ENCODE assay signal across 14 cellular contexts in the genomic region with DNA sequence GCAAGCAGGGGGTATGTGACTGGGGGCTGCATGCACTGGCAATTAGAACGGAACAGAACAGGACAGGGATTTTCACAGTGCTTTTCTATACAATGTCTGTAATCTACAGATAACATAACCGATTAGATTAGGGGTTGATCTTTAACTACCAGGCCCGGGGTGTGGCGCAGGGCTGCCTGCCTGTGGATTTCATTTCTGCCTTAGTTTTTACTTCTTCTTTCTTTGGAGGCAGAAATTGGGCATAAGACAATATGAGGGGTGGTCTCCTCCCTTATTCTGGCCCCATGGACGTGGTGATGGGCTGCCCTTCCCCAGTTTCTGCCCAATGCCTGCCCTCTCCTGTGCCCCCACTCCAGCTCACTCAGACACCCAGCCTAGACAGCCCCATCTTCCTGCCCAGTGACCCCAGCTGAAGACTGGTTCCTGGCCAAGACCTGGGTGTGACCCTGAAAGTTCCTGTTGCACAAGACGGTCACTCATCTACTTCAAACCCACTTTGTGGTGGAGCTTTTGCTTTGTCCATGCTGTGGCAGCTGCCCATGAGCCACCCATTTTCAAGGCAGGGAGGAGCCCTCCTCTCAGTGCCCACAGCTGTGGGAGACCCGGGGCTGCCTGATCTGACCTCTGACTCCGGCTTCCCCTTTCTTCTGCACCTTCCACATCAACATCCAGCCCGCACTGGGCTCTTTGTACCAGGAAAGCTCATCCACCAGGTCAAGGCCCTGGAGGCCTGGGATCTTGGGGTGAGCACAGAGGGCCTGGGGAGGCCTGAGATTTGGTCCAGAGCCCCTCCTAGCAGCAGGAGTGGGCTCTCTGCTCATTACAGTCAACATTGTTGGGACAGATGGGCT. TPM values are rescaled to one million over a fixed set of nuclear protein-coding genes. Genes with fewer than 3 reads are reported as not detected.
DNase-seq lines count a peak whose midpoint lies in the region; ATAC-seq, FAIRE-seq and TF ChIP-seq lines count a peak whose summit lies in the region.
"Had no signal": no experiment of that assay in that cellular context is flagged by ENCODE, and none has a peak within 500 bp of the region (broad histone marks: within the 10 kb centered on the region; RNA-seq: fewer than 3 reads in every experiment).

No MANE protein-coding gene starts in this region.

- DNase-seq in NOMO-1 treated with dmso at 0.1 percent for 144 hours (lab: John Stamatoyannopoulos, UW; ENCODE audit: unreplicated experiment) (peak; percentile 60), left ventricle myocardium inferior (peak; percentile 34), small intestine (peak; percentile 26), type B pancreatic cell (ENCODE audit: extremely low spot score, unreplicated experiment) (no peak)
- no peak for DNase-seq in stimulated activated naive CD8-positive, alpha-beta T cell treated with anti-CD3 and anti-CD28 coated beads, Interleukin-15, amount 100 ng/mL, for 72 hours
- DNase-seq: activated CD8-positive, alpha-beta memory T cell treated with anti-CD3 and anti-CD28 coated beads, Interleukin-2, amount 50 U/mL, for 48 hours; CD4-positive, alpha-beta memory T cell; foreskin fibroblast; NCI-H345 had no signal

- no peaks in the 10 kb centered on the region for H3K36me3 Mint-ChIP-seq in type B pancreatic cell
- H3K36me3 Mint-ChIP-seq: CD4-positive, alpha-beta memory T cell; WTC11 had no signal

- TF ChIP-seq CTCF in left ventricle myocardium inferior (IDR thresholded peaks at IDR 0.05; ENCODE audit: borderline replicate concordance) (no peak), type B pancreatic cell (conservative IDR thresholded peaks at IDR 0.05) (no peak)

- FAIRE-seq in small intestine (lab: Jason Lieb, UNC), result no peak
- FAIRE-seq: islet of Langerhans had no signal

- no peak overlapping the region for H3K27ac ChIP-seq in left ventricle myocardium inferior (replicated peaks)
- H3K27ac ChIP-seq in small intestine (ENCODE audit: low read depth in 1 of 2, low read length in 1 of 2), result peak overlapping the region in 1 of 2 donors; percentile 60

- H3K9me3 Mint-ChIP-seq in stimulated activated naive CD8-positive, alpha-beta T cell treated with anti-CD3 and anti-CD28 coated beads, Interleukin-15, amount 100 ng/mL, for 72 hours, result no peaks in the 10 kb centered on the region
- no peaks in the 10 kb centered on the region for H3K9me3 Mint-ChIP-seq in type B pancreatic cell
- H3K9me3 Mint-ChIP-seq: WTC11 had no signal

- peaks cover 80% of the 10 kb centered on the region for H3K27me3 ChIP-seq in left ventricle myocardium inferior (ENCODE audit: low read depth)
- peaks cover 0 to 20% of the 10 kb centered on the region in 2 donors for H3K27me3 ChIP-seq in small intestine (ENCODE audit: control insufficient read depth in 2 of 2, insufficient read depth in 2 of 2, low read length in 2 of 2)

- H3K4me3 Mint-ChIP-seq in stimulated activated naive CD8-positive, alpha-beta T cell treated with anti-CD3 and anti-CD28 coated beads, Interleukin-15, amount 100 ng/mL, for 72 hours, result no peak overlapping the region
- H3K4me3 Mint-ChIP-seq in type B pancreatic cell, result no peak overlapping the region
- H3K4me3 Mint-ChIP-seq: CD4-positive, alpha-beta memory T cell; WTC11 had no signal

- no peaks in the 10 kb centered on the region for H3K9me3 ChIP-seq in left ventricle myocardium inferior (replicated peaks)
- H3K9me3 ChIP-seq in small intestine (ENCODE audit: control insufficient read depth, low read depth), result no peaks in the 10 kb centered on the region

- peaks cover 22% of the 10 kb centered on the region for H3K4me1 Mint-ChIP-seq in stimulated activated naive CD8-positive, alpha-beta T cell treated with anti-CD3 and anti-CD28 coated beads, Interleukin-15, amount 100 ng/mL, for 72 hours
- peaks cover 8% of the 10 kb centered on the region for H3K4me1 Mint-ChIP-seq in type B pancreatic cell (ENCODE audit: unreplicated experiment)

- H3K4me3 ChIP-seq in left ventricle myocardium inferior, result no peak overlapping the region
- no peak overlapping the region for H3K4me3 ChIP-seq in small intestine (ENCODE audit: low read depth in 1 of 2, low read length in 2 of 2)

- H3K27me3 Mint-ChIP-seq in stimulated activated naive CD8-positive, alpha-beta T cell treated with anti-CD3 and anti-CD28 coated beads, Interleukin-15, amount 100 ng/mL, for 72 hours, result peaks cover 67% of the 10 kb centered on the region
- H3K27me3 Mint-ChIP-seq in type B pancreatic cell, result peaks cover 98% of the 10 kb centered on the region

- ATAC-seq in stimulated activated naive CD8-positive, alpha-beta T cell treated with anti-CD3 and anti-CD28 coated beads, Interleukin-15, amount 100 ng/mL, for 72 hours, result no peak
- no peak for ATAC-seq in GM19395 (IDR thresholded peaks at IDR 0.05; ENCODE audit: unreplicated experiment)
- ATAC-seq: WTC11 had no signal

- H3K36me3 ChIP-seq in left ventricle myocardium inferior (no peaks in the 10 kb centered on the region), small intestine (ENCODE audit: control insufficient read depth in 2 of 2, insufficient read depth in 2 of 2, low read length in 2 of 2) (no peaks in the 10 kb centered on the region)

- WGBS in small intestine, 3 donors, result 23 to 48% (median 36%) methylated on average over 9 of the region's 9 CpGs

- peaks cover 18% of the 10 kb centered on the region for H3K4me1 ChIP-seq in left ventricle myocardium inferior
- peaks cover 4 to 11% of the 10 kb centered on the region in 2 donors for H3K4me1 ChIP-seq in small intestine (ENCODE audit: control insufficient read depth in 2 of 2, insufficient read depth in 1 of 2, low read depth in 1 of 2, low read length in 1 of 2)

- intact Hi-C loops in left ventricle myocardium inferior (cut with micrococcal nuclease), result no loop called here

- H3K27ac Mint-ChIP-seq in stimulated activated naive CD8-positive, alpha-beta T cell treated with anti-CD3 and anti-CD28 coated beads, Interleukin-15, amount 100 ng/mL, for 72 hours, result no peak overlapping the region
- no peak overlapping the region for H3K27ac Mint-ChIP-seq in type B pancreatic cell
- H3K27ac Mint-ChIP-seq: CD4-positive, alpha-beta memory T cell; WTC11 had no signal

RNA-seq across cellular contexts. Expression of a gene that starts 18.6 kb away (rescaled TPM):
- total RNA-seq in left ventricle myocardium inferior (not detected), type B pancreatic cell (ENCODE audit: low replicate concordance) (not detected in 2 replicates)
- polyA plus RNA-seq in small intestine, result under 1 TPM; 0.45 to 0.81 (median 0.66) TPM
- total RNA-seq: dermis microvascular lymphatic vessel endothelial cell, M059J had no signal

RNA-seq across cellular contexts. Expression of a gene that starts 30.1 kb away (rescaled TPM):
- not detected for total RNA-seq in left ventricle myocardium inferior
- polyA plus RNA-seq in small intestine, result 1 to 10 TPM in 2 of 3 donors, under 1 TPM in 1; 0.45 to 2.0 (median 1.9) TPM
- not detected in 2 replicates for total RNA-seq in type B pancreatic cell (ENCODE audit: low replicate concordance)
- total RNA-seq: dermis microvascular lymphatic vessel endothelial cell, M059J had no signal
- polyA plus RNA-seq: CD4-positive, alpha-beta memory T cell had no signal

RNA-seq across cellular contexts. Expression of a gene that starts 49.4 kb away (rescaled TPM):
- not detected for total RNA-seq in left ventricle myocardium inferior
- 1 to 10 TPM in 1 of 3 donors, under 1 TPM in 1, not detected in 1; 0.13 to 1.6 TPM for polyA plus RNA-seq in small intestine
- total RNA-seq in type B pancreatic cell (ENCODE audit: low replicate concordance), result 0.14 TPM in 1 of 2 replicates, not detected in the other
- total RNA-seq: dermis microvascular lymphatic vessel endothelial cell had no signal

RNA-seq across cellular contexts. Expression of a gene that starts 54.9 kb away (rescaled TPM):
- total RNA-seq in left ventricle myocardium inferior (not detected), type B pancreatic cell (ENCODE audit: low replicate concordance) (0.46 TPM in 1 of 2 replicates, not detected in the other)
- polyA plus RNA-seq in small intestine, result under 1 TPM in 1 of 3 donors, not detected in 2; 0.06 TPM
- total RNA-seq: CD4-positive, alpha-beta memory T cell had no signal
- polyA plus RNA-seq: CD4-positive, alpha-beta memory T cell had no signal

Comparison
In these comparisons a context has a peak if more than half of its experiments do, and no peak if none do; other contexts are left out.
1. DNase-seq: peak in NOMO-1 treated with dmso at 0.1 percent for 144 hours (single experiment), left ventricle myocardium inferior (single experiment) and small intestine (single experiment); none in stimulated activated naive CD8-positive, alpha-beta T cell treated with anti-CD3 and anti-CD28 coated beads, Interleukin-15, amount 100 ng/mL, for 72 hours (0 of 2) and type B pancreatic cell (single experiment).